10 cellular contexts compared by ENCODE assay signal in the genomic region with DNA sequence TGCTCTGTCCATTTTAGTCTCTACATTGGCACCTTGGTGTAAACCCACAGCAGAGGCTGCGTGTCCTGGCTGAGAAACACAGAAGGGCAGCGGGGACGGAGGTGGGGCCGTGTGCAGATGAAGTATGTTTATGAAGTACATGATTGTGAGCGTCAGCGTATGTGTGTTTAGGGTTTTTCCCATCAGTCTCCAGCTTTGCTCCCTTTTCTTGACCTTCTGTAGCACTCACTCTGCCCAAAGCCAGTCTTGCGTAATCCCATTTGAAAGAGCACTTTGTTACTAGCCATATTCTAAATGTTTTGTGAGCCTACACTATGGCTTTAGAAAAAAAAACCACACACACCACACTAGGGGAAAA.
DNase-seq lines count a peak whose midpoint lies in the region; ATAC-seq, FAIRE-seq and TF ChIP-seq lines count a peak whose summit lies in the region.
"Had no signal": no experiment of that assay in that cellular context is flagged by ENCODE, and none has a peak within 500 bp of the region (broad histone marks: within the 10 kb centered on the region; RNA-seq: fewer than 3 reads in every experiment).

No MANE protein-coding gene starts in this region.

- ATAC-seq in SK-N-SH treated with all-trans-retinoic acid at 6 μM for 48 hours (peak; percentile 65; the same call in 2 of the 3 replicates), gastroesophageal sphincter (no peak)

- H3K27me3 ChIP-seq in GM23248 (replicated peaks; ENCODE audit: insufficient read depth): no peaks in the 10 kb centered on the region
- peaks cover 42% of the 10 kb centered on the region for H3K27me3 ChIP-seq in gastroesophageal sphincter

- peak overlapping the region; percentile 71 for H3K9ac ChIP-seq in GM23248

- TF ChIP-seq CTCF in gastroesophageal sphincter (IDR thresholded peaks at IDR 0.05): no peak

- no peaks in the 10 kb centered on the region for H3K36me3 ChIP-seq in GM23248 (ENCODE audit: low read depth)
- no peaks in the 10 kb centered on the region for H3K36me3 ChIP-seq in gastroesophageal sphincter

- peak overlapping the region; percentile 95 for H2AFZ ChIP-seq in GM23248

- in situ Hi-C loops in GM23248 (cut with MboI): no loop called here

- TF ChIP-seq EP300 in gastroesophageal sphincter (IDR thresholded peaks at IDR 0.05): no peak

- peaks cover 3% of the 10 kb centered on the region; the same call in 1 of the 2 replicates for H3F3A ChIP-seq in GM23248 (ENCODE audit: insufficient read depth)

- no peak for TF ChIP-seq POLR2A in gastroesophageal sphincter (IDR thresholded peaks at IDR 0.05)

- peak overlapping the region; percentile 8 for H3K27ac ChIP-seq in GM23248
- H3K27ac ChIP-seq in gastroesophageal sphincter: no peak overlapping the region

- no peaks in the 10 kb centered on the region for H3K9me2 ChIP-seq in GM23248 (ENCODE audit: insufficient read depth)

- WGBS in GM23248 (ENCODE audit: low coverage in 1 of 2, low lambda C conversion rate in 2 of 2, missing lambda C conversion rate in 2 of 2), 2 experiments: 3 to 5% methylated on average over 7 of the region's 7 CpGs
- WGBS in gastroesophageal sphincter (ENCODE audit: low coverage in 1 of 2), 2 donors: 12 to 20% methylated on average over 5 to 7 of the region's 7 CpGs

- peak overlapping the region; percentile 79 for H3K4me3 ChIP-seq in GM23248
- H3K4me3 ChIP-seq in gastroesophageal sphincter: peak overlapping the region; percentile 1 to 51
- H3K4me3 ChIP-seq in skeletal muscle cell (ENCODE audit: low read depth, low read length): peak overlapping the region; percentile 58

- no peaks in the 10 kb centered on the region for H4K20me1 ChIP-seq in GM23248 (ENCODE audit: insufficient read depth)

- no peaks in the 10 kb centered on the region for H3K79me2 ChIP-seq in GM23248 (ENCODE audit: insufficient read depth)

- DNase-seq in GM23248 (peak; percentile 68), skeletal muscle cell (ENCODE audit: low read depth) (peak; percentile 69), superior temporal gyrus (ENCODE audit: extremely low spot score) (no peak), RCC 7860 (ENCODE audit: low spot score) (no peak), EL (no peak)
- no peak for DNase-seq in stimulated activated CD4-positive, alpha-beta T cell treated with anti-CD3 and anti-CD28 coated beads, Interleukin-12 subunit alpha, Interleukin-12 subunit beta, amount 100 ng/mL, for 4 hours
- DNase-seq: activated naive CD4-positive, alpha-beta T cell treated with anti-CD3 and anti-CD28 coated beads, Interleukin-2, amount 10 ng/mL, durations not matched to agents 7 days and 5 days; DND-41 had no signal

- FAIRE-seq in RCC 7860 (lab: Jason Lieb, UNC): no peak

- H3K4me1 ChIP-seq in GM23248 (ENCODE audit: insufficient read depth): peaks cover 14% of the 10 kb centered on the region
- peaks cover 0 to 12% (median 0%) of the 10 kb centered on the region in 3 donors for H3K4me1 ChIP-seq in gastroesophageal sphincter

- H3K9me3 ChIP-seq in GM23248 (ENCODE audit: low read depth) (no peaks in the 10 kb centered on the region), gastroesophageal sphincter (no peaks in the 10 kb centered on the region)

- H3K4me2 ChIP-seq in GM23248 (ENCODE audit: unreplicated experiment): peak overlapping the region; percentile 64

TF ChIP-seq in SK-N-SH treated with all-trans-retinoic acid at 6 μM for 48 hours, 23 proteins besides CTCF, POLR2A, EP300 and RAD21:
- no peak for TF ChIP-seq ZNF565 (CRISPR knock-in tag; conservative IDR thresholded peaks at IDR 0.05; ENCODE audit: low read depth)
- TF ChIP-seq, protein P1, sequence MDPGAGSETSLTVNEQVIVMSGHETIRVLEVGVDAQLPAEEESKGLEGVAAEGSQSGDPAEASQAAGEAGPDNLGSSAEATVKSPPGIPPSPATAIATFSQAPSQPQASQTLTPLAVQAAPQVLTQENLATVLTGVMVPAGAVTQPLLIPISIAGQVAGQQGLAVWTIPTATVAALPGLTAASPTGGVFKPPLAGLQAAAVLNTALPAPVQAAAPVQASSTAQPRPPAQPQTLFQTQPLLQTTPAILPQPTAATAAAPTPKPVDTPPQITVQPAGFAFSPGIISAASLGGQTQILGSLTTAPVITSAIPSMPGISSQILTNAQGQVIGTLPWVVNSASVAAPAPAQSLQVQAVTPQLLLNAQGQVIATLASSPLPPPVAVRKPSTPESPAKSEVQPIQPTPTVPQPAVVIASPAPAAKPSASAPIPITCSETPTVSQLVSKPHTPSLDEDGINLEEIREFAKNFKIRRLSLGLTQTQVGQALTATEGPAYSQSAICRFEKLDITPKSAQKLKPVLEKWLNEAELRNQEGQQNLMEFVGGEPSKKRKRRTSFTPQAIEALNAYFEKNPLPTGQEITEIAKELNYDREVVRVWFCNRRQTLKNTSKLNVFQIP (CRISPR knock-in tag; IDR thresholded peaks at IDR 0.05; ENCODE audit: borderline replicate concordance, low read depth): no peak
- TF ChIP-seq OSR1 (CRISPR knock-in tag; IDR thresholded peaks at IDR 0.05): no peak
- TF ChIP-seq ZFP3 (CRISPR knock-in tag; IDR thresholded peaks at IDR 0.05): no peak

Comparison
In these comparisons a context has a peak if more than half of its experiments do, and no peak if none do; other contexts are left out.
1. DNase-seq: peak in GM23248 (single experiment) and skeletal muscle cell (single experiment); none in superior temporal gyrus (single experiment), RCC 7860 (single experiment), stimulated activated CD4-positive, alpha-beta T cell treated with anti-CD3 and anti-CD28 coated beads, Interleukin-12 subunit alpha, Interleukin-12 subunit beta, amount 100 ng/mL, for 4 hours (single experiment) and EL (single experiment).
2. H3K4me3 ChIP-seq: peak in every context shown above with its lines; median percentile 79 in GM23248; 58 in skeletal muscle cell; 26 in gastroesophageal sphincter.